ENCODE assay signal across 1 cellular context in the genomic region with DNA sequence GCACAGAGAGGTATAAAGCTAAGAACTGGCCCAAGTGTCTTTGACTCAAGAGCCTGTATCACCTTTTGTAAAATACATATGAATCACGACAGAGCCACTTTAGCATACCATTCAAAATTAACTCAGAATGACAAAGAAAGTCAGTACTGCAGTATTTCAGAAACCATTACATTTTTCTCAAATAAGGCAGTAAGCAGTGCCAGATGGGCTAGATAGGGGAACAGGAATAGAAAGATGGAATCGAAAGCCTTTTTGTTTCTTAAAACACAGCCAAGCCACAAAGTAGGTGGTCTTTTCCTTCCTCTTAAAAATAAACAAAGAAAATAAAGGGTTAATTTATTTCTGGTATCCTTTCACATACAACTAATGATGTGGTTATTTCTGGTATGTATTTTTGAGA.
TF ChIP-seq lines count a peak whose summit lies in the region.

No MANE protein-coding gene starts in this region.

TF ChIP-seq in WTC11, 78 proteins besides CTCF, POLR2A, EP300 and RAD21 (continued from another document):
- TF ChIP-seq, protein P1, sequence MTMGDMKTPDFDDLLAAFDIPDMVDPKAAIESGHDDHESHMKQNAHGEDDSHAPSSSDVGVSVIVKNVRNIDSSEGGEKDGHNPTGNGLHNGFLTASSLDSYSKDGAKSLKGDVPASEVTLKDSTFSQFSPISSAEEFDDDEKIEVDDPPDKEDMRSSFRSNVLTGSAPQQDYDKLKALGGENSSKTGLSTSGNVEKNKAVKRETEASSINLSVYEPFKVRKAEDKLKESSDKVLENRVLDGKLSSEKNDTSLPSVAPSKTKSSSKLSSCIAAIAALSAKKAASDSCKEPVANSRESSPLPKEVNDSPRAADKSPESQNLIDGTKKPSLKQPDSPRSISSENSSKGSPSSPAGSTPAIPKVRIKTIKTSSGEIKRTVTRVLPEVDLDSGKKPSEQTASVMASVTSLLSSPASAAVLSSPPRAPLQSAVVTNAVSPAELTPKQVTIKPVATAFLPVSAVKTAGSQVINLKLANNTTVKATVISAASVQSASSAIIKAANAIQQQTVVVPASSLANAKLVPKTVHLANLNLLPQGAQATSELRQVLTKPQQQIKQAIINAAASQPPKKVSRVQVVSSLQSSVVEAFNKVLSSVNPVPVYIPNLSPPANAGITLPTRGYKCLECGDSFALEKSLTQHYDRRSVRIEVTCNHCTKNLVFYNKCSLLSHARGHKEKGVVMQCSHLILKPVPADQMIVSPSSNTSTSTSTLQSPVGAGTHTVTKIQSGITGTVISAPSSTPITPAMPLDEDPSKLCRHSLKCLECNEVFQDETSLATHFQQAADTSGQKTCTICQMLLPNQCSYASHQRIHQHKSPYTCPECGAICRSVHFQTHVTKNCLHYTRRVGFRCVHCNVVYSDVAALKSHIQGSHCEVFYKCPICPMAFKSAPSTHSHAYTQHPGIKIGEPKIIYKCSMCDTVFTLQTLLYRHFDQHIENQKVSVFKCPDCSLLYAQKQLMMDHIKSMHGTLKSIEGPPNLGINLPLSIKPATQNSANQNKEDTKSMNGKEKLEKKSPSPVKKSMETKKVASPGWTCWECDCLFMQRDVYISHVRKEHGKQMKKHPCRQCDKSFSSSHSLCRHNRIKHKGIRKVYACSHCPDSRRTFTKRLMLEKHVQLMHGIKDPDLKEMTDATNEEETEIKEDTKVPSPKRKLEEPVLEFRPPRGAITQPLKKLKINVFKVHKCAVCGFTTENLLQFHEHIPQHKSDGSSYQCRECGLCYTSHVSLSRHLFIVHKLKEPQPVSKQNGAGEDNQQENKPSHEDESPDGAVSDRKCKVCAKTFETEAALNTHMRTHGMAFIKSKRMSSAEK (CRISPR knock-in tag; IDR thresholded peaks at IDR 0.05; ENCODE audit: borderline replicate concordance) = no peak
- TF ChIP-seq NR1H2 (CRISPR knock-in tag; IDR thresholded peaks at IDR 0.05) = no peak
